8 cellular contexts compared by ENCODE assay signal in genomic region chr3:28940530-28940929, GRCh38.
DNase-seq lines count a peak whose midpoint lies in the region; ATAC-seq and TF ChIP-seq lines count a peak whose summit lies in the region.

No MANE protein-coding gene starts in this region.

- intact Hi-C loops in PC-3 (cut with micrococcal nuclease), result no loop called here
- intact Hi-C loops in natural killer cell (cut with micrococcal nuclease), result no loop called here

- H2AFZ ChIP-seq in PC-3 (ENCODE audit: low read length), result peak overlapping the region; percentile 40; the same call in 1 of the 2 replicates

- no peaks in the 10 kb centered on the region for H3K9me2 ChIP-seq in PC-3 (replicated peaks; ENCODE audit: low read length)

- no peaks in the 10 kb centered on the region for H3K36me3 Mint-ChIP-seq in natural killer cell
- H3K36me3 Mint-ChIP-seq in activated naive CD4-positive, alpha-beta T cell treated with anti-CD3 and anti-CD28 coated beads, Interleukin-2, amount 10 ng/mL, durations not matched to agents 7 days and 5 days, result no peaks in the 10 kb centered on the region

- no peak overlapping the region for H3K4me2 ChIP-seq in PC-3 (ENCODE audit: low read length)

- ATAC-seq in GM18867 (IDR thresholded peaks at IDR 0.05; ENCODE audit: unreplicated experiment) (peak; percentile 92), HG02852 (IDR thresholded peaks at IDR 0.05; ENCODE audit: unreplicated experiment) (peak; percentile 90), PC-3 (no peak), thoracic aorta (ENCODE audit: insufficient number of reproducible peaks, low FRiP score, low read depth) (no peak), natural killer cell (no peak)

- no peak overlapping the region for H3K4me3 Mint-ChIP-seq in natural killer cell
- no peak overlapping the region for H3K4me3 Mint-ChIP-seq in activated naive CD4-positive, alpha-beta T cell treated with anti-CD3 and anti-CD28 coated beads, Interleukin-2, amount 10 ng/mL, durations not matched to agents 7 days and 5 days

- H3F3A ChIP-seq in PC-3 (ENCODE audit: low read length, unreplicated experiment), result no peaks in the 10 kb centered on the region

- CTCF ChIA-PET in PC-3 (lab: Charles Lee), result no interaction called here
- CTCF ChIA-PET in activated naive CD4-positive, alpha-beta T cell treated with anti-CD3 and anti-CD28 coated beads, Interleukin-2, amount 10 ng/mL, durations not matched to agents 7 days and 5 days (lab: Charles Lee), result no interaction called here

- H3K9me3 ChIP-seq in PC-3 (ENCODE audit: low read length), result no peaks in the 10 kb centered on the region
- H3K9me3 ChIP-seq in thoracic aorta, result no peaks in the 10 kb centered on the region

- no peaks in the 10 kb centered on the region for H3K27me3 Mint-ChIP-seq in natural killer cell (ENCODE audit: low read depth in 2 of 2)
- H3K27me3 Mint-ChIP-seq in activated naive CD4-positive, alpha-beta T cell treated with anti-CD3 and anti-CD28 coated beads, Interleukin-2, amount 10 ng/mL, durations not matched to agents 7 days and 5 days, result no peaks in the 10 kb centered on the region

- no peaks in the 10 kb centered on the region for H3K79me2 ChIP-seq in PC-3 (ENCODE audit: low read length)

- POLR2A ChIA-PET in PC-3 (lab: Charles Lee; ENCODE audit: unreplicated experiment), result no interaction called here

- H3K9me3 Mint-ChIP-seq in natural killer cell, result peaks cover 2 to 6% of the 10 kb centered on the region in 2 donors
- H3K9me3 Mint-ChIP-seq in activated naive CD4-positive, alpha-beta T cell treated with anti-CD3 and anti-CD28 coated beads, Interleukin-2, amount 10 ng/mL, durations not matched to agents 7 days and 5 days, result no peaks in the 10 kb centered on the region

- no peak overlapping the region for H3K9ac ChIP-seq in PC-3 (ENCODE audit: low read length)

- no peaks in the 10 kb centered on the region for H4K20me1 ChIP-seq in PC-3 (ENCODE audit: low read length)

- H3K27me3 ChIP-seq in PC-3 (ENCODE audit: low read length) (no peaks in the 10 kb centered on the region), thoracic aorta (replicated peaks; ENCODE audit: insufficient read depth) (no peaks in the 10 kb centered on the region)

- H3K27ac Mint-ChIP-seq in natural killer cell, result no peak overlapping the region
- no peak overlapping the region for H3K27ac Mint-ChIP-seq in activated naive CD4-positive, alpha-beta T cell treated with anti-CD3 and anti-CD28 coated beads, Interleukin-2, amount 10 ng/mL, durations not matched to agents 7 days and 5 days

- H3K36me3 ChIP-seq in PC-3 (ENCODE audit: low read depth, low read length), result no peaks in the 10 kb centered on the region
- H3K36me3 ChIP-seq in thoracic aorta, result no peaks in the 10 kb centered on the region

- H3K4me3 ChIP-seq in PC-3 (ENCODE audit: low read length) (no peak overlapping the region), thoracic aorta (no peak overlapping the region)

- TF ChIP-seq CTCF in PC-3 (conservative IDR thresholded peaks at IDR 0.05; ENCODE audit: low read depth, low read length) (no peak), thoracic aorta (IDR thresholded peaks at IDR 0.05) (no peak), natural killer cell (IDR thresholded peaks at IDR 0.05) (no peak)

- H3K4me1 Mint-ChIP-seq in natural killer cell, result no peaks in the 10 kb centered on the region
- peaks cover 9% of the 10 kb centered on the region for H3K4me1 Mint-ChIP-seq in activated naive CD4-positive, alpha-beta T cell treated with anti-CD3 and anti-CD28 coated beads, Interleukin-2, amount 10 ng/mL, durations not matched to agents 7 days and 5 days

- H3K27ac ChIP-seq in PC-3 (ENCODE audit: low read length), result no peak overlapping the region
- peak overlapping the region; percentile 35 to 46 for H3K27ac ChIP-seq in thoracic aorta

- no TSS peak for BruUV-seq in PC-3 (replicated peaks; lab: Mats Ljungman, UMichigan)

- DNase-seq in PC-3, result no peak
- DNase-seq in foreskin melanocyte, result peak; percentile 63
- no peak for DNase-seq in thoracic aorta (ENCODE audit: low spot score)
- no peak for DNase-seq in natural killer cell
- DNase-seq in DMS53 treated with DMSO at 0.1 percent for 48 hours (lab: John Stamatoyannopoulos, UW; ENCODE audit: unreplicated experiment), result no peak
- no peak for DNase-seq in activated naive CD4-positive, alpha-beta T cell treated with anti-CD3 and anti-CD28 coated beads, Interleukin-2, amount 10 ng/mL, durations not matched to agents 7 days and 5 days

- H3K4me1 ChIP-seq in PC-3 (ENCODE audit: insufficient read depth, low read length), result 0 out of 2 replicates have a peak, but pooled peaks cover 4% of the 10 kb centered on the region
- peaks cover 11 to 40% of the 10 kb centered on the region in 2 donors for H3K4me1 ChIP-seq in thoracic aorta (ENCODE audit: control insufficient read depth in 1 of 2, low read depth in 2 of 2)

Comparison
In these comparisons a context has a peak if more than half of its experiments do, and no peak if none do; other contexts are left out.
1. ATAC-seq: peak in GM18867 (single experiment) and HG02852 (single experiment); none in PC-3 (single experiment), thoracic aorta (single experiment) and natural killer cell (0 of 3).